In the genomic region with DNA sequence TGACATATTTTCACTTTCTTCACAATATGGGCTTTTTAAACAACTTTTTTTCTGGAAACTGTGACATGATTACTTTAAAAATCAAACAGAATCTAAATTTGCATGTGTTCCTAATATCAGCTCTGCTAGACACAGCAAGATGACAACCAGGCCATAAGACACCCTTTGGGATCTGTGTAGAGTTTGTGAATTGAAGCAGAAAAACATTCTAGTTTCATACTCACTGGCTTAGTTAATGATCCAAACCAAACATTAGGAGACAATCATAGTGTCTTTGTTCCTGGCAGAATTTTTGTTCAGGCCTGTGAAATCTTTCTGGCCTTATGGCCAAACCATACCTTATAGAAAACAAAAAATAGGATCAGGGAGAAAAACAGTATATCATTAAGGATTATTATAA, we compare ENCODE assay signal across 12 cellular contexts.
DNase-seq lines count a peak whose midpoint lies in the region; ATAC-seq and TF ChIP-seq lines count a peak whose summit lies in the region.
"Had no signal": no experiment of that assay in that cellular context is flagged by ENCODE, and none has a peak within 500 bp of the region (broad histone marks: within the 10 kb centered on the region; RNA-seq: fewer than 3 reads in every experiment).

No MANE protein-coding gene starts in this region.

- ATAC-seq in GM19025 (IDR thresholded peaks at IDR 0.05; ENCODE audit: low read depth, unreplicated experiment) (peak; percentile 45), HG02588 (IDR thresholded peaks at IDR 0.05; ENCODE audit: unreplicated experiment) (peak; percentile 51), HG03571 (IDR thresholded peaks at IDR 0.05; ENCODE audit: unreplicated experiment) (peak; percentile 74)

- H3K36me3 ChIP-seq in osteoblast (ENCODE audit: insufficient read depth, low read length) = no peaks in the 10 kb centered on the region

- no peak overlapping the region for H3K27ac ChIP-seq in osteoblast (ENCODE audit: low read depth, low read length)

- H3K9me3 Mint-ChIP-seq in Calu3 (ENCODE audit: low read depth, unreplicated experiment) = no peaks in the 10 kb centered on the region
- H3K9me3 Mint-ChIP-seq: activated naive CD4-positive, alpha-beta T cell treated with anti-CD3 and anti-CD28 coated beads, Interleukin-2, amount 50 U/mL, for 24 hours had no signal

- no peaks in the 10 kb centered on the region for H3K27me3 ChIP-seq in osteoblast (ENCODE audit: insufficient read depth, low read length)

- peak overlapping the region; percentile 72 for H3K4me2 ChIP-seq in osteoblast (ENCODE audit: insufficient read depth, low read length)

- no peaks in the 10 kb centered on the region for H3K36me3 Mint-ChIP-seq in Calu3 (ENCODE audit: insufficient read depth, unreplicated experiment)
- H3K36me3 Mint-ChIP-seq: activated naive CD4-positive, alpha-beta T cell treated with anti-CD3 and anti-CD28 coated beads, Interleukin-2, amount 50 U/mL, for 24 hours; mesothelial cell of epicardium had no signal

- peaks cover 9% of the 10 kb centered on the region for H3K4me1 Mint-ChIP-seq in Calu3 (ENCODE audit: low read depth, unreplicated experiment)
- H3K4me1 Mint-ChIP-seq: activated naive CD4-positive, alpha-beta T cell treated with anti-CD3 and anti-CD28 coated beads, Interleukin-2, amount 50 U/mL, for 24 hours; mesothelial cell of epicardium had no signal

- H3K4me3 ChIP-seq in osteoblast (ENCODE audit: insufficient read depth, low read length) = no peak overlapping the region

- CTCF ChIA-PET in Calu3 (lab: Charles Lee) = no interaction called here

- H3K4me3 Mint-ChIP-seq in Calu3 (ENCODE audit: low read depth, unreplicated experiment) = no peak overlapping the region
- H3K4me3 Mint-ChIP-seq: activated naive CD4-positive, alpha-beta T cell treated with anti-CD3 and anti-CD28 coated beads, Interleukin-2, amount 50 U/mL, for 24 hours; mesothelial cell of epicardium had no signal

- H4K20me1 ChIP-seq in osteoblast (ENCODE audit: insufficient read depth, low read length) = no peaks in the 10 kb centered on the region

- peaks cover 30% of the 10 kb centered on the region for H3K27me3 Mint-ChIP-seq in Calu3 (ENCODE audit: unreplicated experiment)

- TF ChIP-seq CTCF in osteoblast (IDR thresholded peaks at IDR 0.05; ENCODE audit: extremely low read depth, low read depth, low read length) = no peak
- no peak for TF ChIP-seq CTCF in Calu3 (IDR thresholded peaks at IDR 0.05; ENCODE audit: unreplicated experiment)

- H3K79me2 ChIP-seq in osteoblast (ENCODE audit: insufficient read depth, low read length) = no peaks in the 10 kb centered on the region

- H2AFZ ChIP-seq in osteoblast (ENCODE audit: low read length) = peak overlapping the region; percentile 76

- DNase-seq in osteoblast (ENCODE audit: insufficient read length, low spot score, missing footprints) = no peak
- no peak for DNase-seq in Calu3
- no peak for DNase-seq in NCI-H510A treated with DMSO at 0.1 percent for 48 hours (lab: John Stamatoyannopoulos, UW)
- no peak for DNase-seq in epidermal melanocyte (ENCODE audit: insufficient read length, low spot score)
- DNase-seq in NK-92 treated with Interleukin-12 subunit alpha and Interleukin-12 subunit beta, amount 100 ng/mL, for 24 hours (lab: John Stamatoyannopoulos, UW) = no peak
- DNase-seq: activated CD4-positive, alpha-beta T cell treated with anti-CD3 and anti-CD28 coated beads, Interleukin-2, amount 50 U/mL, for 48 hours; dermis blood vessel endothelial cell had no signal

- intact Hi-C loops in Calu3 (cut with micrococcal nuclease; ENCODE audit: unreplicated experiment) = no loop called here

- H3K9me3 ChIP-seq in osteoblast (ENCODE audit: low read depth, low read length) = no peaks in the 10 kb centered on the region

- no peak overlapping the region for H3K27ac Mint-ChIP-seq in Calu3 (ENCODE audit: unreplicated experiment)
- H3K27ac Mint-ChIP-seq: activated naive CD4-positive, alpha-beta T cell treated with anti-CD3 and anti-CD28 coated beads, Interleukin-2, amount 50 U/mL, for 24 hours; mesothelial cell of epicardium had no signal

- no TSS peak for BruUV-seq in Calu3 (replicated peaks; lab: Mats Ljungman, UMichigan)

- H3K4me1 ChIP-seq in osteoblast (ENCODE audit: insufficient read depth, low read length) = peaks cover 25% of the 10 kb centered on the region
